Comparison of ENCODE assay signal across 1 cellular context in the genomic region with DNA sequence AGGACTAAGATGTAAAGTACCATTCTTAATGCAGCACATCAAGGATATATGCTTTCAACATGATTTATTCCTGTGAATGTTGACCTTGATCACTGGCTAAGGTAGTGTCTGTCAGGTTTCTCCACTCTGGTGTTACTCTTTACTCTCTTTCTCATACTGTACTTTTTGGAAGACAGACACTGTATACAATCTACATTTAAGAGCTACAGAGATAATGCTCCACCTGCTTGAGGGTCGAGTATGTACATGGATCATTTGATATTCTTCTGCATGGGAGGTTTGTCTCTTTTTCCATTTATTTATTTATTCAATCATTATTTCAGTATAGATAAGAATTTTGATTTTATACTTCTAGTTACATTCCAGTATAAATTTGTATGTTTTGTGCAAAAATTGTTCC.
TF ChIP-seq lines count a peak whose summit lies in the region.

No MANE protein-coding gene starts in this region.

TF ChIP-seq in GM23338, 12 proteins besides CTCF, POLR2A, EP300 and RAD21 (continued from another document):
- TF ChIP-seq, protein P1, sequence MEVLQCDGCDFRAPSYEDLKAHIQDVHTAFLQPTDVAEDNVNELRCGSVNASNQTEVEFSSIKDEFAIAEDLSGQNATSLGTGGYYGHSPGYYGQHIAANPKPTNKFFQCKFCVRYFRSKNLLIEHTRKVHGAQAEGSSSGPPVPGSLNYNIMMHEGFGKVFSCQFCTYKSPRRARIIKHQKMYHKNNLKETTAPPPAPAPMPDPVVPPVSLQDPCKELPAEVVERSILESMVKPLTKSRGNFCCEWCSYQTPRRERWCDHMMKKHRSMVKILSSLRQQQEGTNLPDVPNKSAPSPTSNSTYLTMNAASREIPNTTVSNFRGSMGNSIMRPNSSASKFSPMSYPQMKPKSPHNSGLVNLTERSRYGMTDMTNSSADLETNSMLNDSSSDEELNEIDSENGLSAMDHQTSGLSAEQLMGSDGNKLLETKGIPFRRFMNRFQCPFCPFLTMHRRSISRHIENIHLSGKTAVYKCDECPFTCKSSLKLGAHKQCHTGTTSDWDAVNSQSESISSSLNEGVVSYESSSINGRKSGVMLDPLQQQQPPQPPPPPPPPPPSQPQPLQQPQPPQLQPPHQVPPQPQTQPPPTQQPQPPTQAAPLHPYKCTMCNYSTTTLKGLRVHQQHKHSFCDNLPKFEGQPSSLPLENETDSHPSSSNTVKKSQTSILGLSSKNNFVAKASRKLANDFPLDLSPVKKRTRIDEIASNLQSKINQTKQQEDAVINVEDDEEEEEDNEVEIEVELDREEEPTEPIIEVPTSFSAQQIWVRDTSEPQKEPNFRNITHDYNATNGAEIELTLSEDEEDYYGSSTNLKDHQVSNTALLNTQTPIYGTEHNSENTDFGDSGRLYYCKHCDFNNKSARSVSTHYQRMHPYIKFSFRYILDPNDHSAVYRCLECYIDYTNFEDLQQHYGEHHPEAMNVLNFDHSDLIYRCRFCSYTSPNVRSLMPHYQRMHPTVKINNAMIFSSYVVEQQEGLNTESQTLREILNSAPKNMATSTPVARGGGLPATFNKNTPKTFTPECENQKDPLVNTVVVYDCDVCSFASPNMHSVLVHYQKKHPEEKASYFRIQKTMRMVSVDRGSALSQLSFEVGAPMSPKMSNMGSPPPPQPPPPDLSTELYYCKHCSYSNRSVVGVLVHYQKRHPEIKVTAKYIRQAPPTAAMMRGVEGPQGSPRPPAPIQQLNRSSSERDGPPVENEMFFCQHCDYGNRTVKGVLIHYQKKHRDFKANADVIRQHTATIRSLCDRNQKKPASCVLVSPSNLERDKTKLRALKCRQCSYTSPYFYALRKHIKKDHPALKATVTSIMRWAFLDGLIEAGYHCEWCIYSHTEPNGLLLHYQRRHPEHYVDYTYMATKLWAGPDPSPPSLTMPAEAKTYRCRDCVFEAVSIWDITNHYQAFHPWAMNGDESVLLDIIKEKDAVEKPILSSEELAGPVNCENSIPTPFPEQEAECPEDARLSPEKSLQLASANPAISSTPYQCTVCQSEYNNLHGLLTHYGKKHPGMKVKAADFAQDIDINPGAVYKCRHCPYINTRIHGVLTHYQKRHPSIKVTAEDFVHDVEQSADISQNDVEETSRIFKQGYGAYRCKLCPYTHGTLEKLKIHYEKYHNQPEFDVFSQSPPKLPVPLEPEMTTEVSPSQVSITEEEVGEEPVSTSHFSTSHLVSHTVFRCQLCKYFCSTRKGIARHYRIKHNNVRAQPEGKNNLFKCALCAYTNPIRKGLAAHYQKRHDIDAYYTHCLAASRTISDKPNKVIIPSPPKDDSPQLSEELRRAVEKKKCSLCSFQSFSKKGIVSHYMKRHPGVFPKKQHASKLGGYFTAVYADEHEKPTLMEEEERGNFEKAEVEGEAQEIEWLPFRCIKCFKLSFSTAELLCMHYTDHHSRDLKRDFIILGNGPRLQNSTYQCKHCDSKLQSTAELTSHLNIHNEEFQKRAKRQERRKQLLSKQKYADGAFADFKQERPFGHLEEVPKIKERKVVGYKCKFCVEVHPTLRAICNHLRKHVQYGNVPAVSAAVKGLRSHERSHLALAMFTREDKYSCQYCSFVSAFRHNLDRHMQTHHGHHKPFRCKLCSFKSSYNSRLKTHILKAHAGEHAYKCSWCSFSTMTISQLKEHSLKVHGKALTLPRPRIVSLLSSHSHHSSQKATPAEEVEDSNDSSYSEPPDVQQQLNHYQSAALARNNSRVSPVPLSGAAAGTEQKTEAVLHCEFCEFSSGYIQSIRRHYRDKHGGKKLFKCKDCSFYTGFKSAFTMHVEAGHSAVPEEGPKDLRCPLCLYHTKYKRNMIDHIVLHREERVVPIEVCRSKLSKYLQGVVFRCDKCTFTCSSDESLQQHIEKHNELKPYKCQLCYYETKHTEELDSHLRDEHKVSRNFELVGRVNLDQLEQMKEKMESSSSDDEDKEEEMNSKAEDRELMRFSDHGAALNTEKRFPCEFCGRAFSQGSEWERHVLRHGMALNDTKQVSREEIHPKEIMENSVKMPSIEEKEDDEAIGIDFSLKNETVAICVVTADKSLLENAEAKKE (CRISPR knock-in tag; IDR thresholded peaks at IDR 0.05), result no peak
- TF ChIP-seq JUNB (IDR thresholded peaks at IDR 0.05; ENCODE audit: unreplicated experiment) (no peak), EZH2phosphoT487 (IDR thresholded peaks at IDR 0.05; ENCODE audit: unreplicated experiment) (no peak), CREB1 (CRISPR knock-in tag; IDR thresholded peaks at IDR 0.05; ENCODE audit: low read depth) (no peak), POLR2AphosphoS5 (IDR thresholded peaks at IDR 0.05; ENCODE audit: low read depth) (no peak), STAT1 (IDR thresholded peaks at IDR 0.05; ENCODE audit: unreplicated experiment) (no peak), ZNF331 (CRISPR knock-in tag; IDR thresholded peaks at IDR 0.05; ENCODE audit: low read depth) (no peak), NANOG (IDR thresholded peaks at IDR 0.05; ENCODE audit: borderline replicate concordance) (no peak), ZNF114 (CRISPR knock-in tag; IDR thresholded peaks at IDR 0.05) (no peak)
- TF ChIP-seq, protein P2, sequence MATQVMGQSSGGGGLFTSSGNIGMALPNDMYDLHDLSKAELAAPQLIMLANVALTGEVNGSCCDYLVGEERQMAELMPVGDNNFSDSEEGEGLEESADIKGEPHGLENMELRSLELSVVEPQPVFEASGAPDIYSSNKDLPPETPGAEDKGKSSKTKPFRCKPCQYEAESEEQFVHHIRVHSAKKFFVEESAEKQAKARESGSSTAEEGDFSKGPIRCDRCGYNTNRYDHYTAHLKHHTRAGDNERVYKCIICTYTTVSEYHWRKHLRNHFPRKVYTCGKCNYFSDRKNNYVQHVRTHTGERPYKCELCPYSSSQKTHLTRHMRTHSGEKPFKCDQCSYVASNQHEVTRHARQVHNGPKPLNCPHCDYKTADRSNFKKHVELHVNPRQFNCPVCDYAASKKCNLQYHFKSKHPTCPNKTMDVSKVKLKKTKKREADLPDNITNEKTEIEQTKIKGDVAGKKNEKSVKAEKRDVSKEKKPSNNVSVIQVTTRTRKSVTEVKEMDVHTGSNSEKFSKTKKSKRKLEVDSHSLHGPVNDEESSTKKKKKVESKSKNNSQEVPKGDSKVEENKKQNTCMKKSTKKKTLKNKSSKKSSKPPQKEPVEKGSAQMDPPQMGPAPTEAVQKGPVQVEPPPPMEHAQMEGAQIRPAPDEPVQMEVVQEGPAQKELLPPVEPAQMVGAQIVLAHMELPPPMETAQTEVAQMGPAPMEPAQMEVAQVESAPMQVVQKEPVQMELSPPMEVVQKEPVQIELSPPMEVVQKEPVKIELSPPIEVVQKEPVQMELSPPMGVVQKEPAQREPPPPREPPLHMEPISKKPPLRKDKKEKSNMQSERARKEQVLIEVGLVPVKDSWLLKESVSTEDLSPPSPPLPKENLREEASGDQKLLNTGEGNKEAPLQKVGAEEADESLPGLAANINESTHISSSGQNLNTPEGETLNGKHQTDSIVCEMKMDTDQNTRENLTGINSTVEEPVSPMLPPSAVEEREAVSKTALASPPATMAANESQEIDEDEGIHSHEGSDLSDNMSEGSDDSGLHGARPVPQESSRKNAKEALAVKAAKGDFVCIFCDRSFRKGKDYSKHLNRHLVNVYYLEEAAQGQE (IDR thresholded peaks at IDR 0.05; ENCODE audit: unreplicated experiment), result no peak
- TF ChIP-seq, protein P3, sequence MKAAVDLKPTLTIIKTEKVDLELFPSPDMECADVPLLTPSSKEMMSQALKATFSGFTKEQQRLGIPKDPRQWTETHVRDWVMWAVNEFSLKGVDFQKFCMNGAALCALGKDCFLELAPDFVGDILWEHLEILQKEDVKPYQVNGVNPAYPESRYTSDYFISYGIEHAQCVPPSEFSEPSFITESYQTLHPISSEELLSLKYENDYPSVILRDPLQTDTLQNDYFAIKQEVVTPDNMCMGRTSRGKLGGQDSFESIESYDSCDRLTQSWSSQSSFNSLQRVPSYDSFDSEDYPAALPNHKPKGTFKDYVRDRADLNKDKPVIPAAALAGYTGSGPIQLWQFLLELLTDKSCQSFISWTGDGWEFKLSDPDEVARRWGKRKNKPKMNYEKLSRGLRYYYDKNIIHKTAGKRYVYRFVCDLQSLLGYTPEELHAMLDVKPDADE (IDR thresholded peaks at IDR 0.05), result no peak
TF ChIP-seq in GM23338: peak in this region for 0.
